In the genomic region with DNA sequence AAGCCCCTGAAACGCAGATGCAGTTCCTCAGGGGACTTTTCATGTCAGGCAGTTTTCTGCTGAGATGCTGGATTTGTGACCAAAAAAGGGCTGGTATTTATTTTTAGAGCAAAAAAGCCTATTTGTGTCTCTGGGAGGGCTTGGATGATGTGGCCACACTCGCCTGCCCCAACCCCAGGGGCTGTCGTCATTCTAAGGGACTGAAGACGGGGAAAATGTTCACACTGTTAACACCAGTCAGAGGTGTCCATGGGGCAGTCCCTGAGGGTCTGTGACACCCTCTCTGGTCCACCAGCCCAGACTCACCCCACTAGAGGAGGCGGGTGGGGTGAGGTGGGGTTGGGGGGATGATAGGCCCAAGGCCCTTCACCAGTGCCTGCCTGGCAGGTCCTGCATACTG, we compare ENCODE assay signal across 1 cellular context.
TF ChIP-seq lines count a peak whose summit lies in the region.

No MANE protein-coding gene starts in this region.

TF ChIP-seq in IMR-90, 13 proteins besides CTCF, POLR2A, EP300 and RAD21 (continued from another document):
- TF ChIP-seq FOS (IDR thresholded peaks at IDR 0.05; ENCODE audit: low read depth, low read length) (no peak), RFX5 (IDR thresholded peaks at IDR 0.05; ENCODE audit: low read depth, low read length) (no peak), SMC3 (IDR thresholded peaks at IDR 0.05; ENCODE audit: low read depth, low read length) (no peak), BHLHE40 (IDR thresholded peaks at IDR 0.05; ENCODE audit: low read depth, low read length) (no peak), MAZ (IDR thresholded peaks at IDR 0.05; ENCODE audit: borderline replicate concordance, low read depth, low read length) (no peak)
- TF ChIP-seq, protein P1, sequence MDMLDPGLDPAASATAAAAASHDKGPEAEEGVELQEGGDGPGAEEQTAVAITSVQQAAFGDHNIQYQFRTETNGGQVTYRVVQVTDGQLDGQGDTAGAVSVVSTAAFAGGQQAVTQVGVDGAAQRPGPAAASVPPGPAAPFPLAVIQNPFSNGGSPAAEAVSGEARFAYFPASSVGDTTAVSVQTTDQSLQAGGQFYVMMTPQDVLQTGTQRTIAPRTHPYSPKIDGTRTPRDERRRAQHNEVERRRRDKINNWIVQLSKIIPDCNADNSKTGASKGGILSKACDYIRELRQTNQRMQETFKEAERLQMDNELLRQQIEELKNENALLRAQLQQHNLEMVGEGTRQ (IDR thresholded peaks at IDR 0.05; ENCODE audit: low read depth, low read length), result no peak
TF ChIP-seq in IMR-90: peak in this region for 0.
